ENCODE assay signal across 30 cellular contexts in genomic region chr4:125529071-125529470, GRCh38.
A peak's percentile ranks its signal among the peaks of the same experiment; 100 is the strongest.
DNase-seq lines count a peak whose midpoint lies in the region; ATAC-seq and TF ChIP-seq lines count a peak whose summit lies in the region.
"Had no signal": no experiment of that assay in that cellular context is flagged by ENCODE, and none has a peak within 500 bp of the region (broad histone marks: within the 10 kb centered on the region; RNA-seq: fewer than 3 reads in every experiment).

No MANE protein-coding gene starts in this region.

- H3K27me3 Mint-ChIP-seq in T-cell, result no peaks in the 10 kb centered on the region
- H3K27me3 Mint-ChIP-seq: B cell had no signal

- WGBS in GM23248 (ENCODE audit: low coverage in 1 of 2, low lambda C conversion rate in 2 of 2, missing lambda C conversion rate in 2 of 2), 2 experiments, result 61 to 68% methylated on average over 2 of the region's 2 CpGs
- 93% methylated on average over 2 of the region's 2 CpGs for WGBS in smooth muscle cell (ENCODE audit: low lambda C conversion rate)

- H3K79me2 ChIP-seq in GM23248 (ENCODE audit: insufficient read depth) (no peaks in the 10 kb centered on the region), smooth muscle cell (ENCODE audit: low read depth) (no peaks in the 10 kb centered on the region)

- H3K4me2 ChIP-seq in GM23248 (ENCODE audit: unreplicated experiment) (no peak overlapping the region), smooth muscle cell (no peak overlapping the region)
- H3K4me2 ChIP-seq: A549, KMS-11, SK-N-SH had no signal

- H2AFZ ChIP-seq in GM23248 (peak overlapping the region; percentile 41; the same call in 1 of the 2 replicates), smooth muscle cell (ENCODE audit: low read depth) (peak overlapping the region; percentile 37)

- no peaks in the 10 kb centered on the region for H3K4me1 ChIP-seq in GM23248 (ENCODE audit: insufficient read depth)
- H3K4me1 ChIP-seq in smooth muscle cell (ENCODE audit: low read depth), result no peaks in the 10 kb centered on the region
- H3K4me1 ChIP-seq: A549, Caco-2, HAP-1 had no signal

- H3K9me3 Mint-ChIP-seq in T-cell, result peaks cover 9 to 21% (median 10%) of the 10 kb centered on the region in 3 donors

- no peak overlapping the region for H3K4me3 Mint-ChIP-seq in T-cell
- H3K4me3 Mint-ChIP-seq: B cell; CD8-positive, alpha-beta T cell had no signal

- in situ Hi-C loops in GM23248 (cut with MboI), result no loop called here

- H3K27ac Mint-ChIP-seq in T-cell, result no peak overlapping the region
- H3K27ac Mint-ChIP-seq: B cell; CD8-positive, alpha-beta T cell had no signal

- TF ChIP-seq CTCF in epithelial cell of esophagus (IDR thresholded peaks at IDR 0.05; ENCODE audit: insufficient read depth, low read depth, low read length, missing control alignments) (no peak), fibroblast of pulmonary artery (IDR thresholded peaks at IDR 0.05; ENCODE audit: low read length, missing control alignments) (no peak), smooth muscle cell (IDR thresholded peaks at IDR 0.05; ENCODE audit: borderline replicate concordance, insufficient read depth, poor library complexity, severe bottlenecking) (no peak)

- H3K27me3 ChIP-seq in GM23248 (replicated peaks; ENCODE audit: insufficient read depth) (no peaks in the 10 kb centered on the region), smooth muscle cell (ENCODE audit: low read depth) (no peaks in the 10 kb centered on the region)

- CTCF ChIA-PET in T-cell (lab: Charles Lee), result no interaction called here

- H3K9ac ChIP-seq in GM23248 (no peak overlapping the region), smooth muscle cell (ENCODE audit: low read depth) (no peak overlapping the region)
- H3K9ac ChIP-seq: KMS-11, SK-N-SH had no signal

- no peaks in the 10 kb centered on the region for H3K36me3 Mint-ChIP-seq in T-cell
- H3K36me3 Mint-ChIP-seq: CD8-positive, alpha-beta T cell had no signal

- POLR2A ChIA-PET in T-cell (lab: Charles Lee), result no interaction called here

- H3F3A ChIP-seq in GM23248 (ENCODE audit: insufficient read depth) (no peaks in the 10 kb centered on the region), smooth muscle cell (ENCODE audit: low read depth) (no peaks in the 10 kb centered on the region)

- H3K4me3 ChIP-seq in GM23248 (no peak overlapping the region), epithelial cell of esophagus (ENCODE audit: low read length) (no peak overlapping the region), fibroblast of pulmonary artery (replicated peaks; ENCODE audit: low read depth, low read length) (no peak overlapping the region), smooth muscle cell (no peak overlapping the region)
- H3K4me3 ChIP-seq: A549, HAP-1 had no signal

- H4K20me1 ChIP-seq in GM23248 (ENCODE audit: insufficient read depth), result no peaks in the 10 kb centered on the region
- no peaks in the 10 kb centered on the region for H4K20me1 ChIP-seq in smooth muscle cell (ENCODE audit: low read depth)

- DNase-seq in GM23248, result no peak
- peak; percentile 20 for DNase-seq in epithelial cell of esophagus (ENCODE audit: low read depth)
- peak; percentile 4 for DNase-seq in fibroblast of pulmonary artery (ENCODE audit: low read depth)
- DNase-seq in smooth muscle cell (lab: John Stamatoyannopoulos, UW; ENCODE audit: unreplicated experiment), result no peak
- DNase-seq in NCI-H146 treated with DMSO at 0.1 percent for 48 hours (lab: John Stamatoyannopoulos, UW; ENCODE audit: unreplicated experiment), result no peak
- no peak for DNase-seq in T-cell
- DNase-seq: Caco-2; CD8-positive, alpha-beta T cell; DMS 273 treated with DMSO at 0.1 percent for 48 hours; DMS79; EL; GF-D8; GOT3; NCI-H1092; NCI-H1417 treated with DMSO at 0.1 percent for 48 hours; NCI-H187 treated with DMSO at 0.1 percent for 48 hours; NCI-H2171 treated with DMSO at 0.1 percent for 48 hours; NCI-H345; NCI-H524; NCI-H748 treated with DMSO at 0.1 percent for 48 hours; NK-92 treated with Interleukin-12 subunit alpha and Interleukin-12 subunit beta, amount 100 ng/mL, for 24 hours; PC-3; SK-N-SH; SW 1271 had no signal

- ATAC-seq in GM21390 (IDR thresholded peaks at IDR 0.05; ENCODE audit: unreplicated experiment) (no peak), T-cell (replicated peaks in 1 of 4) (no peak)
- ATAC-seq: A549; CD8-positive, alpha-beta T cell; PC-3 had no signal

- no peaks in the 10 kb centered on the region for H3K9me2 ChIP-seq in GM23248 (ENCODE audit: insufficient read depth)
- H3K9me2 ChIP-seq: SK-N-SH had no signal

- H3K27ac ChIP-seq in GM23248 (no peak overlapping the region), smooth muscle cell (ENCODE audit: low read depth) (no peak overlapping the region)
- H3K27ac ChIP-seq: A549, C4-2B, KMS-11 had no signal

- no peaks in the 10 kb centered on the region for H3K4me1 Mint-ChIP-seq in T-cell
- H3K4me1 Mint-ChIP-seq: B cell had no signal

- H3K36me3 ChIP-seq in GM23248 (ENCODE audit: low read depth) (no peaks in the 10 kb centered on the region), smooth muscle cell (ENCODE audit: low read depth) (no peaks in the 10 kb centered on the region)
- H3K36me3 ChIP-seq: HAP-1 had no signal

- no peaks in the 10 kb centered on the region for H3K9me3 ChIP-seq in GM23248 (ENCODE audit: low read depth)
- peaks cover 4% of the 10 kb centered on the region for H3K9me3 ChIP-seq in smooth muscle cell (replicated peaks; ENCODE audit: low read depth)
- H3K9me3 ChIP-seq: A549, Caco-2, HAP-1, SK-N-SH had no signal

Comparison
In these comparisons a context has a peak if more than half of its experiments do, and no peak if none do; other contexts are left out.
1. DNase-seq: peak in epithelial cell of esophagus (single experiment) and fibroblast of pulmonary artery (single experiment); none in GM23248 (single experiment), smooth muscle cell (single experiment), NCI-H146 treated with DMSO at 0.1 percent for 48 hours (single experiment) and T-cell (0 of 34).